In genomic region chr1:20788489-20788795, GRCh38 we compare ENCODE assay signal across 8 cellular contexts. TPM values are rescaled to one million over a fixed set of nuclear protein-coding genes. Genes with fewer than 3 reads are reported as not detected.
DNase-seq lines count a peak whose midpoint lies in the region; ATAC-seq and TF ChIP-seq lines count a peak whose summit lies in the region.

No MANE protein-coding gene starts in this region.

- POLR2A ChIA-PET in MCF 10A (lab: Yijun Ruan, JAX), result interaction anchor here (0.7 to 4.3 kb wide), 12 partner anchors 11 to 430 kb away, joined by 3 to 30 read pairs (median 8); no protein-coding TSS in a partner anchor
- POLR2A ChIA-PET in activated CD8-positive, alpha-beta T cell treated with anti-CD3 and anti-CD28 coated beads for 36 hours (lab: Charles Lee), result interaction anchor here (0.7 to 1.0 kb wide), 2 partner anchors 14 to 180 kb away, joined by 3 read pairs; no protein-coding TSS in a partner anchor

- DNase-seq in MCF 10A (ENCODE audit: unreplicated experiment), result no peak
- DNase-seq in breast epithelium (ENCODE audit: low spot score in 2 of 2), result no peak
- DNase-seq in activated CD8-positive, alpha-beta T cell treated with anti-CD3 and anti-CD28 coated beads for 36 hours, result no peak
- no peak for DNase-seq in uterus
- DNase-seq in inferior parietal cortex (ENCODE audit: extremely low spot score), result no peak
- no peak for DNase-seq in right atrium auricular region (ENCODE audit: low spot score)

- no peaks in the 10 kb centered on the region for H3K27me3 Mint-ChIP-seq in MCF 10A (ENCODE audit: insufficient read depth, unreplicated experiment)
- H3K27me3 Mint-ChIP-seq in activated CD8-positive, alpha-beta T cell treated with anti-CD3 and anti-CD28 coated beads for 36 hours, result no peaks in the 10 kb centered on the region

- no peaks in the 10 kb centered on the region for H3K36me3 ChIP-seq in breast epithelium
- H3K36me3 ChIP-seq in mesodermal cell (ENCODE audit: control insufficient read depth, insufficient read depth, low read length), result peaks cover 7% of the 10 kb centered on the region
- H3K36me3 ChIP-seq in uterus, result no peaks in the 10 kb centered on the region
- no peaks in the 10 kb centered on the region for H3K36me3 ChIP-seq in right atrium auricular region

- BruUV-seq in MCF 10A (replicated peaks; lab: Mats Ljungman, UMichigan), result no TSS peak

- TF ChIP-seq POLR2A in breast epithelium (IDR thresholded peaks at IDR 0.05) (no peak), uterus (IDR thresholded peaks at IDR 0.05) (no peak)

- H3K27ac ChIP-seq in breast epithelium, result peak overlapping the region in 1 of 2 donors; percentile 98
- H3K27ac ChIP-seq in mesodermal cell (ENCODE audit: low read depth, low read length, severe bottlenecking), result peak overlapping the region; percentile 98
- H3K27ac ChIP-seq in uterus, result peak overlapping the region; percentile 99
- peak overlapping the region in 1 of 2 donors; percentile 98 for H3K27ac ChIP-seq in right atrium auricular region

- CTCF ChIA-PET in MCF 10A (lab: Yijun Ruan, JAX), result interaction anchor here (1.2 kb wide), 1 partner anchor 108 kb away, joined by 3 read pairs; no protein-coding TSS in a partner anchor
- CTCF ChIA-PET in activated CD8-positive, alpha-beta T cell treated with anti-CD3 and anti-CD28 coated beads for 36 hours (lab: Charles Lee), result interaction anchor here (0.5 to 1.0 kb wide), 2 partner anchors 287 to 407 kb away, joined by 3 read pairs; no protein-coding TSS in a partner anchor

- no peaks in the 10 kb centered on the region for H3K9me3 Mint-ChIP-seq in MCF 10A (ENCODE audit: unreplicated experiment)
- H3K9me3 Mint-ChIP-seq in activated CD8-positive, alpha-beta T cell treated with anti-CD3 and anti-CD28 coated beads for 36 hours, result no peaks in the 10 kb centered on the region

- no peak for TF ChIP-seq CTCF in MCF 10A (IDR thresholded peaks at IDR 0.05; ENCODE audit: unreplicated experiment)
- TF ChIP-seq CTCF in breast epithelium (IDR thresholded peaks at IDR 0.05), result no peak
- TF ChIP-seq CTCF in activated CD8-positive, alpha-beta T cell treated with anti-CD3 and anti-CD28 coated beads for 36 hours (IDR thresholded peaks at IDR 0.05), result no peak
- TF ChIP-seq CTCF in uterus (IDR thresholded peaks at IDR 0.05), result no peak
- TF ChIP-seq CTCF in right atrium auricular region (IDR thresholded peaks at IDR 0.05), result no peak

- peaks cover 18% of the 10 kb centered on the region for H3K36me3 Mint-ChIP-seq in MCF 10A (ENCODE audit: insufficient read depth, unreplicated experiment)
- peaks cover 10% of the 10 kb centered on the region for H3K36me3 Mint-ChIP-seq in activated CD8-positive, alpha-beta T cell treated with anti-CD3 and anti-CD28 coated beads for 36 hours (ENCODE audit: low read depth)

- H3K27ac Mint-ChIP-seq in MCF 10A (ENCODE audit: low read depth, unreplicated experiment), result peak overlapping the region; percentile 89
- H3K27ac Mint-ChIP-seq in activated CD8-positive, alpha-beta T cell treated with anti-CD3 and anti-CD28 coated beads for 36 hours, result peak overlapping the region; percentile 93

- H3K4me3 ChIP-seq in breast epithelium (no peak overlapping the region), mesodermal cell (ENCODE audit: extremely low read depth, insufficient read depth, low read length, poor library complexity, severe bottlenecking) (peak overlapping the region; percentile 96), uterus (peak overlapping the region in 1 of 2 donors; percentile 75), right atrium auricular region (no peak overlapping the region)

- H3K4me1 ChIP-seq in breast epithelium (peaks cover 4 to 13% of the 10 kb centered on the region in 2 donors), mesodermal cell (ENCODE audit: control insufficient read depth, insufficient read depth, low read length, poor library complexity, severe bottlenecking) (no peaks in the 10 kb centered on the region), uterus (no peaks in the 10 kb centered on the region), right atrium auricular region (peaks cover 0 to 30% of the 10 kb centered on the region in 2 donors)

- intact Hi-C loops in MCF 10A (cut with micrococcal nuclease) (loop anchor here (5.0 kb wide), 1 partner anchor 409 kb away; no protein-coding TSS in a partner anchor), breast epithelium (cut with DNase I; ENCODE audit: low total_unique reads) (no loop called here), uterus (cut with DNase I; ENCODE audit: low total_unique reads) (no loop called here)
- intact Hi-C loops in activated CD8-positive, alpha-beta T cell treated with anti-CD3 and anti-CD28 coated beads for 36 hours (cut with micrococcal nuclease), result no loop called here

- H3K9me3 ChIP-seq in breast epithelium, result no peaks in the 10 kb centered on the region
- H3K9me3 ChIP-seq in mesodermal cell (ENCODE audit: control insufficient read depth, low read length), result no peaks in the 10 kb centered on the region
- no peaks in the 10 kb centered on the region for H3K9me3 ChIP-seq in uterus
- no peaks in the 10 kb centered on the region for H3K9me3 ChIP-seq in right atrium auricular region

- H3K27me3 ChIP-seq in breast epithelium (no peaks in the 10 kb centered on the region), uterus (no peaks in the 10 kb centered on the region), right atrium auricular region (no peaks in the 10 kb centered on the region)

- peak overlapping the region; percentile 95 for H3K4me3 Mint-ChIP-seq in MCF 10A (ENCODE audit: unreplicated experiment)
- H3K4me3 Mint-ChIP-seq in activated CD8-positive, alpha-beta T cell treated with anti-CD3 and anti-CD28 coated beads for 36 hours, result peak overlapping the region; percentile 91

- peaks cover 10% of the 10 kb centered on the region for H3K4me1 Mint-ChIP-seq in MCF 10A (ENCODE audit: insufficient read depth, unreplicated experiment)
- H3K4me1 Mint-ChIP-seq in activated CD8-positive, alpha-beta T cell treated with anti-CD3 and anti-CD28 coated beads for 36 hours (ENCODE audit: low read depth), result peaks cover 18% of the 10 kb centered on the region

- ATAC-seq in activated CD8-positive, alpha-beta T cell treated with anti-CD3 and anti-CD28 coated beads for 36 hours, result no peak
- no peak for ATAC-seq in HG03571 (IDR thresholded peaks at IDR 0.05; ENCODE audit: unreplicated experiment)

- WGBS in mesodermal cell (ENCODE audit: insufficient coverage in 2 of 2), 2 experiments, result 96 to 100% methylated on average over 4 to 5 of the region's 8 CpGs

RNA-seq across cellular contexts. Expression of gene HP1BP3, which starts 1.3 kb away (rescaled TPM):
- total RNA-seq in MCF 10A (2022), result 245 and 247 TPM in 2 replicates
- 100 to 1,000 TPM; 224 to 317 (median 281) TPM for total RNA-seq in breast epithelium
- 100 to 1,000 TPM; 219 to 224 TPM for total RNA-seq in activated CD8-positive, alpha-beta T cell treated with anti-CD3 and anti-CD28 coated beads for 36 hours
- 190 TPM for polyA plus RNA-seq in mesodermal cell (2013, experiment 1 of 2)
- polyA plus RNA-seq in mesodermal cell (2013, experiment 2 of 2), result 209 TPM
- 100 to 1,000 TPM; 108 to 342 (median 206) TPM for total RNA-seq in uterus
- 100 to 1,000 TPM; 106 to 115 TPM for total RNA-seq in right atrium auricular region

RNA-seq across cellular contexts. Expression of gene SH2D5, which starts 55.9 kb away (rescaled TPM):
- 14.0 and 14.6 TPM in 2 replicates for total RNA-seq in MCF 10A (2022)
- total RNA-seq in breast epithelium, result under 1 TPM in 2 of 3 donors, not detected in 1; under 0.01 to 0.29 TPM
- total RNA-seq in activated CD8-positive, alpha-beta T cell treated with anti-CD3 and anti-CD28 coated beads for 36 hours, result 1 to 10 TPM; 1.3 to 1.6 TPM
- polyA plus RNA-seq in mesodermal cell (2013, experiment 1 of 2), result 2.1 TPM
- polyA plus RNA-seq in mesodermal cell (2013, experiment 2 of 2), result 1.9 TPM
- under 1 TPM in 1 of 4 donors, not detected in 3; 0.55 TPM for total RNA-seq in uterus
- under 1 TPM in 1 of 2 donors, not detected in 1; 0.63 TPM for total RNA-seq in right atrium auricular region
